In genomic region chr3:32545305-32545704, GRCh38 we compare ENCODE assay signal across 3 cellular contexts.
A peak's percentile ranks its signal among the peaks of the same experiment; 100 is the strongest.
TF ChIP-seq lines count a peak whose summit lies in the region.

No MANE protein-coding gene starts in this region.

TF ChIP-seq in A549, 52 proteins besides CTCF, POLR2A, EP300 and RAD21:
- TF ChIP-seq, protein P1, sequence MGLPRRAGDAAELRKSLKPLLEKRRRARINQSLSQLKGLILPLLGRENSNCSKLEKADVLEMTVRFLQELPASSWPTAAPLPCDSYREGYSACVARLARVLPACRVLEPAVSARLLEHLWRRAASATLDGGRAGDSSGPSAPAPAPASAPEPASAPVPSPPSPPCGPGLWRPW (IDR thresholded peaks at IDR 0.05): no peak
- TF ChIP-seq MAFK (IDR thresholded peaks at IDR 0.05; ENCODE audit: partially characterized antibody) (peak; percentile 11), ATOH8 (CRISPR knock-in tag; IDR thresholded peaks at IDR 0.05; ENCODE audit: low read depth) (no peak)

TF ChIP-seq in K562, 482 proteins besides CTCF, POLR2A, EP300 and RAD21:
- peak; percentile 53 for TF ChIP-seq C11orf30 (IDR thresholded peaks at IDR 0.05; ENCODE audit: low read depth)
- TF ChIP-seq XRCC4 (IDR thresholded peaks at IDR 0.05; ENCODE audit: extremely low read depth, insufficient read depth, insufficient read length): no peak
- peak; percentile 76 for TF ChIP-seq ZNF316 (IDR thresholded peaks at IDR 0.05)
- TF ChIP-seq CHD2 (IDR thresholded peaks at IDR 0.05; ENCODE audit: low read depth, low read length): no peak
- no peak for TF ChIP-seq CEBPG (CRISPR knock-in tag; IDR thresholded peaks at IDR 0.05)
- no peak; a peak in 1 of 4 replicates for TF ChIP-seq CEBPG (tag; conservative IDR thresholded peaks at IDR 0.05 in 1 of 2, IDR thresholded peaks at IDR 0.05 in 1 of 2)
- TF ChIP-seq MAFG (tag; conservative IDR thresholded peaks at IDR 0.05): 0 out of 2 replicates have a peak, but pooled peaks have one; percentile 25
- TF ChIP-seq BRCA1 (IDR thresholded peaks at IDR 0.05): no peak
- no peak for TF ChIP-seq BRCA1 (CRISPR knock-in tag; IDR thresholded peaks at IDR 0.05)
- TF ChIP-seq ZNF76 (CRISPR knock-in tag; IDR thresholded peaks at IDR 0.05; ENCODE audit: borderline replicate concordance): no peak

TF ChIP-seq in SK-N-SH treated with all-trans-retinoic acid at 6 μM for 48 hours, 23 proteins besides CTCF, POLR2A, EP300 and RAD21:
- TF ChIP-seq ZFP30 (CRISPR knock-in tag; IDR thresholded peaks at IDR 0.05): no peak
- TF ChIP-seq TOX (CRISPR knock-in tag; IDR thresholded peaks at IDR 0.05; ENCODE audit: borderline replicate concordance): no peak
- TF ChIP-seq ESRRG (CRISPR knock-in tag; IDR thresholded peaks at IDR 0.05): no peak
